8 cellular contexts compared by ENCODE assay signal in the genomic region with DNA sequence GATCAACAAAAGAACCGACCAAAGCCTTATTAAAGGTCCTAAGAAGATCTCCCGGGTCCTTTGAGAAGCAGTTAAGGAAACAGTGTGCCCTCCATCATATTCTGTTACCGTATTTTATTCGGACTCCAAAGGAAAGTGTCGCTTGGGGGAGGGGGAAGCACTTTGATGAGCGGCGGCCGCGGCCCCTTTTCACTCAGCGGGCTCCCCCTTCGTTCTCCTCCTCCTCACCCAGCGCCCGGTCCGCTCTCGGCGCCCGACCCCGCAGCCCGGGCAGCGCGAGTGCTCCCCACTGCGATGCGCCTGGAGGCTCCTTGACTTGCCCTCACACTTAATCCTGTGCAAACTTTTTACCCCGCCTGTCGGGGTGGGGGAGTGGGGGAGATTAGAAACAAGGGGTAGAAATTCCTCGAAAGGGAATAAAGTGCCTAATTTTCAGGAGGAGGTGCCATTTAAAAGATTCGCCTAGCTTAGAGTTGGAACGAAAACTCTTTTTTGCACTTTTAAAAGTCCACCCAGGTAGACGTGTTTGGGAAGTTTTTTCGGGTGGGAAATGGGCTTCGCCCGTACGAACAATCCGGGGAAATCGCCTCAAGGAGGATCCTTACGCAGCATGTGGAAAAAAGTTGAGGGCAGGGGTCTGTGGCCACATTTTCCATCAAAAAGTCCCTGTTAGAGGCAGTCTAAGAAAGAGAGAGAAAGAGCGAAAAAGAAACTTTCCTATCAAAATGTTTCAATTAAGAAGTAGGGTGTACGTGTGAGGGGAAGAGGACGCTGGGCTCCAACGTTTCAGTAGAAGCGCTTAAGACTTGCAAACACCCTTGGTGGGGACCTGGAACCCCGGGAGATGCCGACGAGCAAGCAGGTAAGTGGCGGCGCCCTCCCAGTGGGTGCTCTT. TPM values are rescaled to one million over a fixed set of nuclear protein-coding genes. Genes with fewer than 3 reads are reported as not detected.
DNase-seq lines count a peak whose midpoint lies in the region; ATAC-seq, FAIRE-seq and TF ChIP-seq lines count a peak whose summit lies in the region.

No MANE protein-coding gene starts in this region.

- H3K4me3 ChIP-seq in BLaER1 (peak overlapping the region; percentile 65), iPS-18c (ENCODE audit: insufficient read depth, low read depth, low read length) (peak overlapping the region; percentile 74), suprapubic skin (peak overlapping the region; percentile 71)

- H3K9me3 ChIP-seq in BLaER1 (peaks cover 27% of the 10 kb centered on the region), iPS-18c (ENCODE audit: control insufficient read depth, insufficient read depth, low read length) (peaks cover 3% of the 10 kb centered on the region), suprapubic skin (no peaks in the 10 kb centered on the region)

- peaks cover 18% of the 10 kb centered on the region for H3K4me1 ChIP-seq in BLaER1
- peaks cover 59% of the 10 kb centered on the region for H3K4me1 ChIP-seq in suprapubic skin

- H3K36me3 ChIP-seq in BLaER1 (0 out of 2 replicates have a peak, but pooled peaks cover 5% of the 10 kb centered on the region), suprapubic skin (peaks cover 11% of the 10 kb centered on the region)

- peak; percentile 57 for DNase-seq in activated CD8-positive, alpha-beta memory T cell treated with anti-CD3 and anti-CD28 coated beads, Interleukin-2, amount 50 U/mL, for 48 hours
- DNase-seq in suprapubic skin (ENCODE audit: low spot score in 2 of 2) (no peak), H54 (ENCODE audit: insufficient read length, low spot score) (no peak), H4 (ENCODE audit: low spot score) (no peak), superior temporal gyrus (ENCODE audit: extremely low spot score) (no peak)

- no peak for TF ChIP-seq EP300 in suprapubic skin (IDR thresholded peaks at IDR 0.05)

- no peak for TF ChIP-seq CTCF in suprapubic skin (IDR thresholded peaks at IDR 0.05)

- no peak overlapping the region for H3K27ac ChIP-seq in BLaER1
- peak overlapping the region; percentile 91 for H3K27ac ChIP-seq in suprapubic skin

- peak; percentile 2 for ATAC-seq in HG02938 (IDR thresholded peaks at IDR 0.05; ENCODE audit: unreplicated experiment)

- no peak for FAIRE-seq in H54 (lab: Jason Lieb, UNC)

- 3% methylated on average over 46 of the region's 46 CpGs for WGBS in suprapubic skin

- TF ChIP-seq POLR2A in suprapubic skin (IDR thresholded peaks at IDR 0.05) (no peak), H54 (IDR thresholded peaks at IDR 0.05; ENCODE audit: low read depth, low read length) (no peak)

- peaks cover 99% of the 10 kb centered on the region for H4K20me1 ChIP-seq in BLaER1

- no peak overlapping the region for H3K9ac ChIP-seq in BLaER1

- peak overlapping the region; percentile 93 for H3K4me2 ChIP-seq in BLaER1

- peaks cover 100% of the 10 kb centered on the region for H3K27me3 ChIP-seq in BLaER1
- H3K27me3 ChIP-seq in suprapubic skin, result peaks cover 77% of the 10 kb centered on the region

RNA-seq across cellular contexts. Expression of a gene that starts 1.1 kb away (rescaled TPM):
- 10 to 100 TPM in 2 of 4 donors, 1 to 10 TPM in 2; 6.6 to 19.7 (median 10.9) TPM for total RNA-seq in suprapubic skin
- total RNA-seq in H4 (2014; rRNA removed; shearing (Covaris generic)), result 0.64 and 0.85 TPM in 2 replicates
